ENCODE assay signal across 4 cellular contexts in the genomic region with DNA sequence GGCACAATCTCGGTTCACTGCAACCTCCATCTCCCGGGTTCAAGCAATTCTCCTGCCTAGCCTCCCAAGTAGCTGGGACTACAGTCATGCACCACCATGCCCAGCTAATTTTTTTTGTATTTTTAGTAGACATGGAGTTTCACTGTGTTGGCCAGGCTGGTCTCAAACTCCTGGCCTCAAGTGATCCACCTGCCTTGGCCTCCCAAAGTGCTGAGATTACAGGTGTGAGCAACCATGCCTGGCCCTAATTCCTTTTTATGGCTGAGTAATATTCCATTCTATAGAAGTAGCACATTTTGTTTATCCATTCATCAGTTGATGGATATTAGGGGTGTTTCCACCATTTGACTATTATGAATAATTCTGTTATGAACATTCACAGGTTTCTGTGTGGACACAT. TPM values are rescaled to one million over a fixed set of nuclear protein-coding genes. Genes with fewer than 3 reads are reported as not detected.
"Had no signal": no experiment of that assay in that cellular context is flagged by ENCODE, and none has a peak within 500 bp of the region (broad histone marks: within the 10 kb centered on the region; RNA-seq: fewer than 3 reads in every experiment).

No MANE protein-coding gene starts in this region.

RNA-seq across cellular contexts. Expression of gene CFAP210, which starts 9.5 kb away (rescaled TPM):
- total RNA-seq: M059J, RPMI7951, SJCRH30, SK-MEL-5 had no signal
